16 cellular contexts compared by ENCODE assay signal in the genomic region with DNA sequence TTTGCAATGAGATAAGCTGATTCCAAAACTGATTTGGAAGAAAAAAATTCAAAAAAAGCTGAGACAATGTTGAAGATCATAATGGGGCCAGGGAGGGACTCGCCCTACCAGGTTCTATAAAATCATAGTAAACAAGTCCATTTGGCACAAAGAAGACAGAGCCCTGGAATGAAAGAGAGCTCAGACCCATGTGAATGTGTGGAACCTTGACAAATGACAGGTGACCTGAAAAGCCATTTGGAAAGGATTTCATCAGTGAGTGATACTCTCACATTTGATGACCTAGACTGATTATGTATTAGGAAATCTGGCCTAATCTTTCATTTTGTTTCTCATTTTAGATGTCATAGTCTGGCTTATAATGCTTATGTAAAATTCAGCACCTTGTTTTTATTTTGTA.
"Had no signal": no experiment of that assay in that cellular context is flagged by ENCODE, and none has a peak within 500 bp of the region (broad histone marks: within the 10 kb centered on the region; RNA-seq: fewer than 3 reads in every experiment).

No MANE protein-coding gene starts in this region.

- H3K4me3 ChIP-seq: esophagus muscularis mucosa, gastrocnemius medialis, left ventricle myocardium inferior, lung, sigmoid colon, skin epidermis, thyroid gland had no signal

- H3K27ac Mint-ChIP-seq: type B pancreatic cell had no signal

- H3K27me3 ChIP-seq: esophagus muscularis mucosa, gastrocnemius medialis, sigmoid colon, thyroid gland had no signal

- H3K27me3 Mint-ChIP-seq: naive thymus-derived CD4-positive, alpha-beta T cell; type B pancreatic cell had no signal

- H3K4me1 ChIP-seq: gastrocnemius medialis, sigmoid colon, thyroid gland had no signal

- H3K4me3 Mint-ChIP-seq: naive thymus-derived CD4-positive, alpha-beta T cell; neural crest cell; type B pancreatic cell had no signal

- ATAC-seq: gastrocnemius medialis; naive thymus-derived CD4-positive, alpha-beta T cell had no signal

- H3K27ac ChIP-seq: epithelial cell of prostate, esophagus muscularis mucosa, gastrocnemius medialis, left ventricle myocardium inferior, sigmoid colon, skin epidermis, thyroid gland had no signal

- H3K4me1 Mint-ChIP-seq: neural crest cell had no signal

- H3K9me3 Mint-ChIP-seq: neural crest cell, type B pancreatic cell had no signal

- H3K9me3 ChIP-seq: esophagus muscularis mucosa, gastrocnemius medialis, left ventricle myocardium inferior, sigmoid colon, thyroid gland had no signal

- DNase-seq: effector memory CD4-positive, alpha-beta T cell; gastrocnemius medialis; islet precursor cell; left ventricle myocardium inferior; mesendoderm; naive thymus-derived CD4-positive, alpha-beta T cell; posterior cingulate gyrus; sigmoid colon; stimulated activated naive CD4-positive, alpha-beta T cell treated with Interleukin-2 at 50 U/mL for 16 hours; thyroid gland had no signal
